8 cellular contexts compared by ENCODE assay signal in the genomic region with DNA sequence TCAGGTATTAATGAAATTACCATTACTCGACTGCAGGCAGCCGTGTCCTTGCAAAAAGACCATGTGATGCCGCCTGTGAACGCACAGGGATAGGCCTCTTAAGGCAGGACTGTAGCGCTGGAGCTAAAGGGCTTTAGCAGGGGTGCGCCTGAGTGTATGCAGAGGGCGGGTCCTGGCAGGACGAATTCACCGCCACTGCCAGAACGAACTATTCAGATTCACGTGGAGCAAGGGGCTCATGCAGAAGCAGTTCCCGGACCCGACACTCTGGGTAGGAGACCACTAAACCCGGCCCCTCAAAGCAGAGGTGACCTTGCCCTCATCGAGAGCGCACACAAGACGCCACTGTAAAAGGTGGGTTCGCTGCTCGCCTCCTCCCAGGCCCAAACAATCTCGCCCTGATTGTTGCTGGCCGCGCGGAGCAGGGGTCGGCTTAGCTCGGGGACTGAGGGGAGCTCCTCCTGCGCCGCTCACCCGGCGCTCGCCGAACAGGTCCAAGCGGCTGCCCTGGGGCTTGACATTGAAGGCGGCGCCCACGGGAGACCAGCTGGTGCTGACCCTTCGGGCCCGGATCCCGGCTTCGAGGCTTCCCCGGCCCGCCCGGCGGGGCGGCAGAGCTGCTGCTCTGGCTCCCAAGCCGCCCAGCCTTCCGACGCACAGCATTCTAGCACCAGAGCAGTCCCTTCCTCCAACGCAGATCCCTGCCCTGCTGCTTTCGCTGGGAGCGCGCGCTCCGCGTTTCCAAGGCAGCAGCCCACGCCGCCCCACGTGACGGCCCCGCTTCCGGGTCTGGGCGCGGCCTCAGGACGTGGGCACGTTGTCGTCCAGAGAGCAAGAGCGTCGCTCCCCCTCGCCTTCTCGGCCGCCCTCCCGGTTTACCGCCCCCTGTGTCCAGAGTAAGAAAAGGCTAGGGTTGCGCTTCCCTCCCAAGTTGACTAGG. TPM values are rescaled to one million over a fixed set of nuclear protein-coding genes. Genes with fewer than 3 reads are reported as not detected.
A peak's percentile ranks its signal among the peaks of the same experiment; 100 is the strongest.
DNase-seq lines count a peak whose midpoint lies in the region; ATAC-seq and TF ChIP-seq lines count a peak whose summit lies in the region.

A gene (minus strand): TSS at position 743 of the 940 bp plus-strand sequence. CDS start 80 bp downstream, at position 663.

- peak; percentile 96 for ATAC-seq in HG02678 (IDR thresholded peaks at IDR 0.05; ENCODE audit: unreplicated experiment)

- H3K4me1 Mint-ChIP-seq in type B pancreatic cell (ENCODE audit: unreplicated experiment), result peaks cover 19% of the 10 kb centered on the region

- peak within 1 kb of the TSS; percentile 91 for H3K4me3 Mint-ChIP-seq in type B pancreatic cell

- no peaks in the 10 kb centered on the region for H3K27me3 Mint-ChIP-seq in type B pancreatic cell

- H3K27ac Mint-ChIP-seq in type B pancreatic cell, result peak within 1 kb of the TSS; percentile 87

- TF ChIP-seq CTCF in GM12874 (IDR thresholded peaks at IDR 0.05; ENCODE audit: insufficient read depth, low read depth, low read length) (peak; percentile 82), type B pancreatic cell (conservative IDR thresholded peaks at IDR 0.05) (peak; percentile 82)

- H3K36me3 Mint-ChIP-seq in type B pancreatic cell, result peaks cover 8% of the 10 kb centered on the region

- no peaks in the 10 kb centered on the region for H3K9me3 Mint-ChIP-seq in type B pancreatic cell

- H3K27ac ChIP-seq in adipose tissue (ENCODE audit: low read depth, low read length), result no peak within 1 kb of the TSS

- WGBS in adipose tissue, 3 donors, result 0 to 1% (median 0%) methylated on average over 65 to 73 of the region's 73 CpGs

- intact Hi-C loops in cardiac septum (cut with DNase I), result loop anchor here (5.0 kb wide), 1 partner anchor 422 kb away; no protein-coding TSS in a partner anchor

- DNase-seq in NCI-H1105 treated with DMSO at 0.1 percent for 48 hours (lab: John Stamatoyannopoulos, UW), result peak; percentile 84
- DNase-seq in T follicular helper cell (ENCODE audit: low read depth), result peak; percentile 75
- peak; percentile 95 for DNase-seq in cardiac septum (ENCODE audit: low spot score)
- peak; percentile 93 for DNase-seq in pons (ENCODE audit: low spot score)
- peak; percentile 96 for DNase-seq in type B pancreatic cell (ENCODE audit: extremely low spot score, unreplicated experiment)

RNA-seq across cellular contexts. Expression of the gene that starts here (rescaled TPM):
- 10 to 100 TPM in 2 of 3 donors, 1 to 10 TPM in 1; 8.1 to 13.9 (median 11.3) TPM for polyA plus RNA-seq in adipose tissue
- 30.4 TPM for total RNA-seq in cardiac septum
- total RNA-seq in type B pancreatic cell (ENCODE audit: low replicate concordance), result 29.9 and 41.8 TPM in 2 replicates
